In genomic region chr17:29650407-29650806, GRCh38 we compare ENCODE assay signal across 20 cellular contexts. TPM values are rescaled to one million over a fixed set of nuclear protein-coding genes. Genes with fewer than 3 reads are reported as not detected.
A peak's percentile ranks its signal among the peaks of the same experiment; 100 is the strongest.
DNase-seq lines count a peak whose midpoint lies in the region; ATAC-seq and TF ChIP-seq lines count a peak whose summit lies in the region.
"Had no signal": no experiment of that assay in that cellular context is flagged by ENCODE, and none has a peak within 500 bp of the region (broad histone marks: within the 10 kb centered on the region; RNA-seq: fewer than 3 reads in every experiment).

No MANE protein-coding gene starts in this region.

- H3K4me1 Mint-ChIP-seq in CD8-positive, alpha-beta T cell (ENCODE audit: low read depth), result peaks cover 2% of the 10 kb centered on the region
- peaks cover 12% of the 10 kb centered on the region for H3K4me1 Mint-ChIP-seq in activated naive CD8-positive, alpha-beta T cell treated with anti-CD3 and anti-CD28 coated beads, Interleukin-2, amount 50 U/mL, for 24 hours
- H3K4me1 Mint-ChIP-seq in natural killer cell treated with Interleukin-12 subunit alpha and Interleukin-12 subunit beta and Interleukin-15 and Interleukin-18, amount 100 ng/mL, for 72 hours (ENCODE audit: low read depth in 2 of 2), result peaks cover 7 to 12% of the 10 kb centered on the region in 2 donors

- no peak overlapping the region for H3K4me3 Mint-ChIP-seq in CD8-positive, alpha-beta T cell
- H3K4me3 Mint-ChIP-seq in activated naive CD8-positive, alpha-beta T cell treated with anti-CD3 and anti-CD28 coated beads, Interleukin-2, amount 50 U/mL, for 24 hours, result no peak overlapping the region
- H3K4me3 Mint-ChIP-seq in natural killer cell treated with Interleukin-12 subunit alpha and Interleukin-12 subunit beta and Interleukin-15 and Interleukin-18, amount 100 ng/mL, for 72 hours, result no peak overlapping the region

- intact Hi-C loops in CD8-positive, alpha-beta T cell (cut with DNase I, micrococcal nuclease), result no loop called here
- intact Hi-C loops in right lobe of liver (cut with DNase I), result no loop called here

- TF ChIP-seq POLR2A in right lobe of liver (IDR thresholded peaks at IDR 0.05), result no peak

- TF ChIP-seq CTCF in CD8-positive, alpha-beta T cell (IDR thresholded peaks at IDR 0.05), result no peak
- no peak for TF ChIP-seq CTCF in right lobe of liver (IDR thresholded peaks at IDR 0.05)

- H3K9me3 Mint-ChIP-seq in CD8-positive, alpha-beta T cell, result no peaks in the 10 kb centered on the region
- H3K9me3 Mint-ChIP-seq in activated naive CD8-positive, alpha-beta T cell treated with anti-CD3 and anti-CD28 coated beads, Interleukin-2, amount 50 U/mL, for 24 hours, result no peaks in the 10 kb centered on the region
- H3K9me3 Mint-ChIP-seq in natural killer cell treated with Interleukin-12 subunit alpha and Interleukin-12 subunit beta and Interleukin-15 and Interleukin-18, amount 100 ng/mL, for 72 hours, result no peaks in the 10 kb centered on the region

- H3K36me3 ChIP-seq in BLaER1 treated with 17β-estradiol and CSF1 and Interleukin-3, amounts not matched to agents 10 nM and 100 nM, result peaks cover 81 to 100% (median 99%) of the 10 kb centered on the region in 11 experiments
- H3K36me3 ChIP-seq in CD8-positive, alpha-beta T cell (ENCODE audit: insufficient read depth, low read length), result peaks cover 28% of the 10 kb centered on the region
- peaks cover 0 to 1% (median 0%) of the 10 kb centered on the region in 4 donors for H3K36me3 ChIP-seq in right lobe of liver
- no peaks in the 10 kb centered on the region for H3K36me3 ChIP-seq in MG63

- no peak overlapping the region for H3K9ac ChIP-seq in BLaER1 treated with 17β-estradiol and CSF1 and Interleukin-3, amounts not matched to agents 10 nM and 100 nM
- H3K9ac ChIP-seq: parathyroid adenoma had no signal

- no peak for ATAC-seq in CD8-positive, alpha-beta T cell
- ATAC-seq in activated naive CD8-positive, alpha-beta T cell treated with anti-CD3 and anti-CD28 coated beads, Interleukin-2, amount 50 U/mL, for 24 hours, result no peak
- no peak for ATAC-seq in natural killer cell treated with Interleukin-12 subunit alpha and Interleukin-12 subunit beta and Interleukin-15 and Interleukin-18, amount 100 ng/mL, for 72 hours
- ATAC-seq in right lobe of liver, result no peak
- no peak for ATAC-seq in HG03135 (IDR thresholded peaks at IDR 0.05; ENCODE audit: unreplicated experiment)
- ATAC-seq: foreskin keratinocyte had no signal

- H3K9me3 ChIP-seq in BLaER1 treated with 17β-estradiol and CSF1 and Interleukin-3, amounts not matched to agents 10 nM and 100 nM (replicated peaks in 1 of 11), result no peaks in the 10 kb centered on the region
- H3K9me3 ChIP-seq in CD8-positive, alpha-beta T cell (ENCODE audit: low read length), result no peaks in the 10 kb centered on the region
- H3K9me3 ChIP-seq in right lobe of liver (no peaks in the 10 kb centered on the region), MG63 (no peaks in the 10 kb centered on the region)
- H3K9me3 ChIP-seq: tibial artery had no signal

- 90% methylated on average over 5 of the region's 5 CpGs for WGBS in right lobe of liver (ENCODE audit: insufficient coverage, low coverage, low lambda C conversion rate, missing lambda C conversion rate)

- peaks cover 7 to 93% (median 26%) of the 10 kb centered on the region in 10 experiments for H3K4me1 ChIP-seq in BLaER1 treated with 17β-estradiol and CSF1 and Interleukin-3, amounts not matched to agents 10 nM and 100 nM
- H3K4me1 ChIP-seq in CD8-positive, alpha-beta T cell (ENCODE audit: insufficient read depth, low read length), result no peaks in the 10 kb centered on the region
- H3K4me1 ChIP-seq in right lobe of liver, result peaks cover 0 to 9% (median 0%) of the 10 kb centered on the region in 4 donors
- H3K4me1 ChIP-seq: foreskin keratinocyte had no signal

- H3K4me2 ChIP-seq in BLaER1 treated with 17β-estradiol and CSF1 and Interleukin-3, amounts not matched to agents 10 nM and 100 nM, result peak overlapping the region in 3 of 11 experiments; percentile 20 to 40 (median 20); a peak in 5 of 22 replicates

- POLR2A ChIA-PET in CD8-positive, alpha-beta T cell (lab: Charles Lee), result no interaction called here

- no peak overlapping the region for H3K4me3 ChIP-seq in BLaER1 treated with 17β-estradiol and CSF1 and Interleukin-3, amounts not matched to agents 10 nM and 100 nM
- H3K4me3 ChIP-seq in CD8-positive, alpha-beta T cell (ENCODE audit: low read depth, low read length), result no peak overlapping the region
- H3K4me3 ChIP-seq in right lobe of liver (no peak overlapping the region), MG63 (no peak overlapping the region)
- H3K4me3 ChIP-seq: tibial artery had no signal

- H3K27me3 ChIP-seq in BLaER1 treated with 17β-estradiol and CSF1 and Interleukin-3, amounts not matched to agents 10 nM and 100 nM, result no peaks in the 10 kb centered on the region
- no peaks in the 10 kb centered on the region for H3K27me3 ChIP-seq in CD8-positive, alpha-beta T cell (ENCODE audit: insufficient read depth, low read length)
- H3K27me3 ChIP-seq in right lobe of liver, result no peaks in the 10 kb centered on the region
- H3K27me3 ChIP-seq in MG63, result no peaks in the 10 kb centered on the region
- H3K27me3 ChIP-seq: foreskin keratinocyte, tibial artery had no signal

- H4K20me1 ChIP-seq in BLaER1 treated with 17β-estradiol and CSF1 and Interleukin-3, amounts not matched to agents 10 nM and 100 nM, result peaks cover 0 to 5% (median 0%) of the 10 kb centered on the region in 11 experiments; a peak in 2 of 22 replicates

- CTCF ChIA-PET in CD8-positive, alpha-beta T cell (lab: Charles Lee), result no interaction called here

- no peaks in the 10 kb centered on the region for H3K27me3 Mint-ChIP-seq in CD8-positive, alpha-beta T cell (ENCODE audit: low read depth)
- no peaks in the 10 kb centered on the region for H3K27me3 Mint-ChIP-seq in activated naive CD8-positive, alpha-beta T cell treated with anti-CD3 and anti-CD28 coated beads, Interleukin-2, amount 50 U/mL, for 24 hours
- no peaks in the 10 kb centered on the region for H3K27me3 Mint-ChIP-seq in natural killer cell treated with Interleukin-12 subunit alpha and Interleukin-12 subunit beta and Interleukin-15 and Interleukin-18, amount 100 ng/mL, for 72 hours

- H3K27ac ChIP-seq in BLaER1 treated with 17β-estradiol and CSF1 and Interleukin-3, amounts not matched to agents 10 nM and 100 nM, result peak overlapping the region in 7 of 11 experiments; percentile 2 to 46 (median 22); a peak in 8 of 22 replicates
- H3K27ac ChIP-seq in CD8-positive, alpha-beta T cell (ENCODE audit: low read depth, low read length), result no peak overlapping the region
- no peak overlapping the region for H3K27ac ChIP-seq in right lobe of liver
- H3K27ac ChIP-seq: foreskin keratinocyte, parathyroid adenoma had no signal

- no peak for DNase-seq in CD8-positive, alpha-beta T cell
- no peak for DNase-seq in activated naive CD8-positive, alpha-beta T cell treated with anti-CD3 and anti-CD28 coated beads, Interleukin-2, amount 50 U/mL, for 24 hours
- DNase-seq in natural killer cell treated with Interleukin-12 subunit alpha and Interleukin-12 subunit beta and Interleukin-15 and Interleukin-18, amount 100 ng/mL, for 72 hours (ENCODE audit: low spot score), result no peak
- DNase-seq in right lobe of liver, result no peak
- no peak for DNase-seq in MG63
- DNase-seq: activated CD4-positive, alpha-beta T cell treated with anti-CD3 and anti-CD28 coated beads for 4 hours; activated gamma-delta T cell; aorta; DMS79; erythroblast; foreskin keratinocyte; GOT3; islet precursor cell; NCI-H1417 treated with DMSO at 0.1 percent for 48 hours; NCI-H510A treated with DMSO at 0.1 percent for 48 hours; stimulated activated naive CD4-positive, alpha-beta T cell; tibial artery had no signal

- H3K27ac Mint-ChIP-seq in CD8-positive, alpha-beta T cell, result peak overlapping the region; percentile 64
- H3K27ac Mint-ChIP-seq in activated naive CD8-positive, alpha-beta T cell treated with anti-CD3 and anti-CD28 coated beads, Interleukin-2, amount 50 U/mL, for 24 hours, result peak overlapping the region; percentile 24
- peak overlapping the region; percentile 1 to 78 for H3K27ac Mint-ChIP-seq in natural killer cell treated with Interleukin-12 subunit alpha and Interleukin-12 subunit beta and Interleukin-15 and Interleukin-18, amount 100 ng/mL, for 72 hours

- H3K36me3 Mint-ChIP-seq in CD8-positive, alpha-beta T cell, result peaks cover 58% of the 10 kb centered on the region
- H3K36me3 Mint-ChIP-seq in activated naive CD8-positive, alpha-beta T cell treated with anti-CD3 and anti-CD28 coated beads, Interleukin-2, amount 50 U/mL, for 24 hours (ENCODE audit: low read depth), result peaks cover 17% of the 10 kb centered on the region
- H3K36me3 Mint-ChIP-seq in natural killer cell treated with Interleukin-12 subunit alpha and Interleukin-12 subunit beta and Interleukin-15 and Interleukin-18, amount 100 ng/mL, for 72 hours, result peaks cover 8% of the 10 kb centered on the region

RNA-seq across cellular contexts. Expression of gene CORO6, which starts 27.7 kb away (rescaled TPM):
- total RNA-seq in CD8-positive, alpha-beta T cell, result 1 to 10 TPM; 1.2 to 1.7 TPM
- 10 to 100 TPM in 1 of 2 donors, 1 to 10 TPM in 1; 2.1 to 10.2 TPM for total RNA-seq in natural killer cell treated with Interleukin-12 subunit alpha and Interleukin-12 subunit beta and Interleukin-15 and Interleukin-18, amount 100 ng/mL, for 72 hours
- total RNA-seq in right lobe of liver, result 1 to 10 TPM in 2 of 6 experiments, under 1 TPM in 4; 0.37 to 5.1 (median 0.81) TPM
- total RNA-seq in MG63 (2014; rRNA removed; shearing (Covaris generic); ENCODE audit: low replicate concordance), result 1.2 TPM in 1 of 2 replicates, not detected in the other

RNA-seq across cellular contexts. Expression of gene ANKRD13B, which starts 57.5 kb away (rescaled TPM):
- total RNA-seq in CD8-positive, alpha-beta T cell, result 1 to 10 TPM in 1 of 2 experiments, under 1 TPM in 1; 0.83 to 1.3 TPM
- 10 to 100 TPM in 1 of 2 donors, 1 to 10 TPM in 1; 4.4 to 32.5 TPM for total RNA-seq in natural killer cell treated with Interleukin-12 subunit alpha and Interleukin-12 subunit beta and Interleukin-15 and Interleukin-18, amount 100 ng/mL, for 72 hours
- 1 to 10 TPM in 1 of 6 experiments, under 1 TPM in 5; 0.37 to 1.6 (median 0.88) TPM for total RNA-seq in right lobe of liver
- 12.1 and 15.7 TPM in 2 replicates for total RNA-seq in MG63 (2014; rRNA removed; shearing (Covaris generic); ENCODE audit: low replicate concordance)

Comparison
In these comparisons a context has a peak if more than half of its experiments do, and no peak if none do; other contexts are left out.
1. H3K27ac ChIP-seq: peak in BLaER1 treated with 17β-estradiol and CSF1 and Interleukin-3, amounts not matched to agents 10 nM and 100 nM (7 of 11); none in CD8-positive, alpha-beta T cell (single experiment) and right lobe of liver (0 of 3).
2. Peak in every context shown above with its lines, with median percentiles within 50 percentile points of each other: H3K27ac Mint-ChIP-seq.